9 cellular contexts compared by ENCODE assay signal in genomic region chr3:115792206-115792955, GRCh38.
DNase-seq lines count a peak whose midpoint lies in the region; ATAC-seq and TF ChIP-seq lines count a peak whose summit lies in the region.
"Had no signal": no experiment of that assay in that cellular context is flagged by ENCODE, and none has a peak within 500 bp of the region (broad histone marks: within the 10 kb centered on the region; RNA-seq: fewer than 3 reads in every experiment).

No MANE protein-coding gene starts in this region.

- H3K27me3 ChIP-seq in Panc1 (ENCODE audit: control insufficient read depth, insufficient read depth, low read length), result no peaks in the 10 kb centered on the region
- H3K27me3 ChIP-seq in endodermal cell (ENCODE audit: control insufficient read depth, insufficient read depth, low read length, poor library complexity, severe bottlenecking), result no peaks in the 10 kb centered on the region

- H3K9me3 ChIP-seq in Panc1 (ENCODE audit: control insufficient read depth, insufficient read depth, low read depth, low read length) (no peaks in the 10 kb centered on the region), endodermal cell (ENCODE audit: control insufficient read depth, low read length) (peaks cover 12% of the 10 kb centered on the region)

- H3K9ac ChIP-seq in endodermal cell (ENCODE audit: extremely low read depth, low read length, poor library complexity, severe bottlenecking), result no peak overlapping the region

- no peak overlapping the region for H3K4me3 ChIP-seq in AG10803 (ENCODE audit: low read length)
- peak overlapping the region; percentile 29 to 58 for H3K4me3 ChIP-seq in Panc1 (ENCODE audit: low read depth in 2 of 2, low read length in 2 of 2)
- no peak overlapping the region for H3K4me3 ChIP-seq in endodermal cell (ENCODE audit: low read length)
- H3K4me3 ChIP-seq: K562 had no signal

- peaks cover 49% of the 10 kb centered on the region for H3K4me1 Mint-ChIP-seq in endodermal cell

- H3K4me1 ChIP-seq in Panc1 (ENCODE audit: control insufficient read depth, insufficient read depth, low read length) (peaks cover 4% of the 10 kb centered on the region; the same call in 1 of the 2 replicates), endodermal cell (ENCODE audit: control insufficient read depth, insufficient read depth, low read length) (peaks cover 6% of the 10 kb centered on the region)

- CTCF ChIA-PET in Panc1 (lab: Charles Lee), result no interaction called here

- peaks cover 20% of the 10 kb centered on the region for H3K27me3 Mint-ChIP-seq in endodermal cell (ENCODE audit: insufficient read depth)

- in situ Hi-C loops in Panc1 (cut with HindIII; ENCODE audit: low pct_unique_long_range_greater_than_20kb, low sequenced_read_pairs), result no loop called here

- peak; percentile 93 for ATAC-seq in GM19467 (IDR thresholded peaks at IDR 0.05; ENCODE audit: unreplicated experiment)
- ATAC-seq in Panc1, result peak; percentile 46; the same call in 1 of the 2 replicates
- ATAC-seq: K562 had no signal

- peak overlapping the region; percentile 48 for H3K4me3 Mint-ChIP-seq in endodermal cell

- H3K9me3 Mint-ChIP-seq in endodermal cell, result peaks cover 9% of the 10 kb centered on the region

- BruUV-seq in Panc1 (replicated peaks; lab: Mats Ljungman, UMichigan), result no TSS peak

- H3K27ac ChIP-seq in Panc1 (ENCODE audit: low read length), result no peak overlapping the region
- H3K27ac ChIP-seq in endodermal cell (ENCODE audit: low read depth, low read length), result no peak overlapping the region

- POLR2A ChIA-PET in Panc1 (lab: Charles Lee), result no interaction called here

- WGBS in endodermal cell (ENCODE audit: insufficient coverage in 1 of 2, insufficient read length in 1 of 2), 2 experiments, result 68 to 72% methylated on average over 2 to 6 of the region's 6 CpGs

- intact Hi-C loops in Panc1 (cut with micrococcal nuclease; ENCODE audit: unreplicated experiment), result no loop called here

- DNase-seq in AG10803 (ENCODE audit: low read depth), result peak; percentile 37
- no peak for DNase-seq in Panc1 (ENCODE audit: low read depth, low spot score)
- no peak for DNase-seq in endodermal cell
- DNase-seq in DMS79 (lab: John Stamatoyannopoulos, UW), result no peak
- no peak for DNase-seq in COR-L47 (lab: John Stamatoyannopoulos, UW)
- DNase-seq in NCI-H2171 (lab: John Stamatoyannopoulos, UW), result no peak
- no peak for DNase-seq in NCI-H82 treated with DMSO at 0.1 percent for 48 hours (lab: John Stamatoyannopoulos, UW; ENCODE audit: unreplicated experiment)

- H3K36me3 ChIP-seq in Panc1 (ENCODE audit: control insufficient read depth, insufficient read depth, low read length), result no peaks in the 10 kb centered on the region
- H3K36me3 ChIP-seq in endodermal cell (ENCODE audit: control insufficient read depth, insufficient read depth, low read length), result no peaks in the 10 kb centered on the region

- peak overlapping the region; percentile 49 for H3K27ac Mint-ChIP-seq in endodermal cell

- peaks cover 8% of the 10 kb centered on the region for H3K36me3 Mint-ChIP-seq in endodermal cell (ENCODE audit: low read depth)

- no peak for TF ChIP-seq CTCF in AG10803 (conservative IDR thresholded peaks at IDR 0.05; ENCODE audit: low read length)
- TF ChIP-seq CTCF in Panc1 (IDR thresholded peaks at IDR 0.05), result no peak
- no peak for TF ChIP-seq CTCF in endodermal cell (conservative IDR thresholded peaks at IDR 0.05)

Comparison
In these comparisons a context has a peak if more than half of its experiments do, and no peak if none do; other contexts are left out.
1. H3K4me3 ChIP-seq: peak in Panc1 (2 of 2); none in AG10803 (single experiment) and endodermal cell (single experiment).